8 cellular contexts compared by ENCODE assay signal in the genomic region with DNA sequence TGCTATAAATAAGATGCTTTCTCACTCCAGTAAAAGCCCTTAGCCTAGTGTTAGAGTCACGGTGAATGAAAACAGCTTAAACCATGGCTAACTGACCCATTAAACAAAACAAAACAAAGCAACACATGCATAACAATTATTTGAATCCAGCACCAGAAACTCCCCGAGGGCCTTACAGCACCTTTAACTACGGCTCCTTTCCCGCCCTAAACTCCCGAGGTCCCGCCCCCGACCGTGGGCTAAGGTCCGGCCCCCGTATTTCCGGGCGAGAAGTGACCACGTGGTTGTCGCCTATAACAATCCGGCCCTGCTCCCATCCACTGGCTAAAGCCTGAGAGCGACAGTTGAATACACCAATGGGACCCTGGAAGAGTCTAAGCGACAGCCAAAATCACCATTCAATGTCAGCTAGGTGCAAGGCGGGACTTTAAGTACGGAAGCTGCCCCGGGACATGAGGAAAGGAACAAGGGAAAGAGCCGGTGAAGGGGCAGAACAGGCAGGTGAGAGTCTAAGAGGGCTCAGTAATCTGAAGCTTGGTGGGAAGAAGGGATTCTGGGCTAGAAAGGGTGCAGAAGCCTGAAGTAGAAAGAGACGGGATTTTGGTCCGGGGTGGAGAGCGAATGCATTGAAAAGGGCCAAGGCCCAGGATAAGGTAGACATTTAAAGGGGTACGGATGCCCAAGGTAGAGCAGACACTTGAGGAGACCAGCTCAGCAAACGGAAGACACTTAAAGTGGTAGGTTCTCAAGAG. TPM values are rescaled to one million over a fixed set of nuclear protein-coding genes. Genes with fewer than 3 reads are reported as not detected.
DNase-seq lines count a peak whose midpoint lies in the region; FAIRE-seq and TF ChIP-seq lines count a peak whose summit lies in the region.

A gene (plus strand): TSS at position 448 of the 752 bp plus-strand sequence. CDS start 351 bp downstream, outside the sequence.

- no peaks in the 10 kb centered on the region for H3K27me3 Mint-ChIP-seq in HFFc6 (ENCODE audit: insufficient read depth)

- H2AFZ ChIP-seq in neuron (ENCODE audit: low read depth, low read length): peak within 1 kb of the TSS; percentile 44

- H3K27ac Mint-ChIP-seq in HFFc6: no peak within 1 kb of the TSS

- H3K4me1 Mint-ChIP-seq in HFFc6 (ENCODE audit: low read depth): peaks cover 12% of the 10 kb centered on the region

- TF ChIP-seq CTCF in HFFc6 (IDR thresholded peaks at IDR 0.05): no peak

- peaks cover 8% of the 10 kb centered on the region; the same call in 1 of the 2 replicates for H3K36me3 Mint-ChIP-seq in HFFc6 (ENCODE audit: low read depth)

- H3K4me3 Mint-ChIP-seq in HFFc6: no peak within 1 kb of the TSS

- H3K36me3 ChIP-seq in neuron (ENCODE audit: insufficient read depth, low read length) (peaks cover 22% of the 10 kb centered on the region), subcutaneous abdominal adipose tissue (ENCODE audit: control insufficient read depth in 5 of 5, insufficient read depth in 5 of 5, low read length in 5 of 5) (peaks cover 9 to 24% (median 14%) of the 10 kb centered on the region in 5 donors)

- H3K9ac ChIP-seq in subcutaneous abdominal adipose tissue (ENCODE audit: low read length in 5 of 5): peak within 1 kb of the TSS; percentile 87 to 96 (median 93)

- peak; percentile 86 for FAIRE-seq in frontal cortex (lab: Jason Lieb, UNC)

- H3K9me3 ChIP-seq in neuron (ENCODE audit: low read length) (no peaks in the 10 kb centered on the region), subcutaneous abdominal adipose tissue (ENCODE audit: control insufficient read depth in 5 of 5, low read length in 5 of 5) (no peaks in the 10 kb centered on the region)

- in situ Hi-C loops in SK-MEL-5 (cut with HindIII; ENCODE audit: low pct_unique_long_range_greater_than_20kb, low sequenced_read_pairs): no loop called here

- H3K9me3 Mint-ChIP-seq in HFFc6: no peaks in the 10 kb centered on the region

- peak within 1 kb of the TSS; percentile 62 for H3K4me3 ChIP-seq in neuron (ENCODE audit: low read length)
- peak within 1 kb of the TSS; percentile 82 to 96 (median 89) for H3K4me3 ChIP-seq in subcutaneous abdominal adipose tissue (ENCODE audit: low read depth in 1 of 5, low read length in 5 of 5)

- no peaks in the 10 kb centered on the region for H3K27me3 ChIP-seq in neuron (ENCODE audit: insufficient read depth, low read length)
- no peaks in the 10 kb centered on the region for H3K27me3 ChIP-seq in subcutaneous abdominal adipose tissue (ENCODE audit: control insufficient read depth in 5 of 5, insufficient read depth in 4 of 5, low read length in 5 of 5)

- H3K27ac ChIP-seq in subcutaneous abdominal adipose tissue (ENCODE audit: low read depth, low read length): peak within 1 kb of the TSS; percentile 91

- DNase-seq in GM04503 (ENCODE audit: low read depth): peak; percentile 100
- DNase-seq in HFFc6: peak; percentile 100
- peak; percentile 100 for DNase-seq in NAMALWA (ENCODE audit: low spot score)
- peak; percentile 100 for DNase-seq in SK-MEL-5 (ENCODE audit: low read depth, low spot score)
- DNase-seq in activated naive CD4-positive, alpha-beta T cell (lab: John Stamatoyannopoulos, UW): peak; percentile 86 to 88 (median 86)
- peak; percentile 84 to 97 for DNase-seq in frontal cortex (ENCODE audit: low spot score in 2 of 2)

- H3K4me1 ChIP-seq in neuron (ENCODE audit: insufficient read depth, low read length) (peaks cover 10% of the 10 kb centered on the region), subcutaneous abdominal adipose tissue (ENCODE audit: control insufficient read depth in 5 of 5, insufficient read depth in 5 of 5, low read length in 5 of 5) (peaks cover 2 to 45% (median 37%) of the 10 kb centered on the region in 5 donors)

RNA-seq across cellular contexts. Expression of the gene that starts here (rescaled TPM):
- total RNA-seq in HFFc6 (2021; fragmentation: NEBNext Ultra II Directional; extraction: Animal tissue kit (Norgen Biotek cat#: 25700)): 10 to 100 TPM; 25.1 to 35.3 (median 29.6) TPM
- 53.5 and 58.2 TPM in 2 replicates for total RNA-seq in SK-MEL-5 (2014; rRNA removed; shearing (Covaris generic))
- 64.7 and 67.3 TPM in 2 replicates for polyA plus RNA-seq in SK-MEL-5 (2015; cell fraction: cytosol; rRNA removed)
- 153 and 201 TPM in 2 replicates for polyA plus RNA-seq in SK-MEL-5 (2015; cell fraction: nucleus; rRNA removed)
- 17.9 TPM for total RNA-seq in frontal cortex

Comparison
In these comparisons a context has a peak if more than half of its experiments do, and no peak if none do; other contexts are left out.
1. Peak in every context shown above with its lines: DNase-seq, H3K4me3 ChIP-seq and H3K27ac ChIP-seq.